ENCODE assay signal across 4 cellular contexts in genomic region chr2:241791385-241791784, GRCh38. TPM values are rescaled to one million over a fixed set of nuclear protein-coding genes. Genes with fewer than 3 reads are reported as not detected.
"Had no signal": no experiment of that assay in that cellular context is flagged by ENCODE, and none has a peak within 500 bp of the region (broad histone marks: within the 10 kb centered on the region; RNA-seq: fewer than 3 reads in every experiment).

No MANE protein-coding gene starts in this region.

RNA-seq across cellular contexts. Expression of gene GAL3ST2, which starts 14.8 kb away (rescaled TPM):
- total RNA-seq: activated B cell treated with CpG ODN at 0.5 μM for 24 hours, aorta, body of pancreas, SK-MEL-5 had no signal
- polyA plus RNA-seq: aorta had no signal

RNA-seq across cellular contexts. Expression of gene NEU4, which starts 17.6 kb away (rescaled TPM):
- total RNA-seq: body of pancreas, SK-MEL-5 had no signal
